In the genomic region with DNA sequence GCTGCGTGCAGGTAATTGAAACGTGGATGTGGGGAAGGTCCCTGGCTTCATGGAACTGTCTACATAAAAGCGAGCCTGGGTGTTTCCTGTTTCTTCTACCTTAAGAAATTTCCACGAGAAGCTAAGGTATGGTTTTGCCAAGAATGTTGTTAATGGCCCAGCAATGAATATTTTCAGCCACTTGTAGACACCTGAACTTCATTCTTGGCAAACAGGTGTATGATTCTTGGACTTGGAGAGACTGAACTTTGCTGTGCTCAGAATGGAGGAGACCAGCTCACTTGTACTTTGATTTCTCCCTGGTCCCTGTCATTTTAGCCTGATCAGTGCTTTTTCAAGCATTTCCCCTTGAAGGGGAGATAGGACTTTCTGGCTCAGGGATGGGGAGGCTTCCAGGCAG, we compare ENCODE assay signal across 2 cellular contexts.
TF ChIP-seq lines count a peak whose summit lies in the region.

No MANE protein-coding gene starts in this region.

TF ChIP-seq in liver, 16 proteins besides CTCF, POLR2A, EP300 and RAD21:
- TF ChIP-seq FOXA2 (IDR thresholded peaks at IDR 0.05) (no peak), HNF4A (conservative IDR thresholded peaks at IDR 0.05) (peak; percentile 36 to 48), TAF1 (conservative IDR thresholded peaks at IDR 0.05) (no peak)

TF ChIP-seq in H1, 55 proteins besides CTCF, POLR2A, EP300 and RAD21:
- TF ChIP-seq SUZ12 (IDR thresholded peaks at IDR 0.05; ENCODE audit: low read length), result no peak
- TF ChIP-seq SRF (IDR thresholded peaks at IDR 0.05; ENCODE audit: low read depth, low read length), result no peak
TF ChIP-seq in H1: peak in this region for 0.
